1 cellular context compared by ENCODE assay signal in the genomic region with DNA sequence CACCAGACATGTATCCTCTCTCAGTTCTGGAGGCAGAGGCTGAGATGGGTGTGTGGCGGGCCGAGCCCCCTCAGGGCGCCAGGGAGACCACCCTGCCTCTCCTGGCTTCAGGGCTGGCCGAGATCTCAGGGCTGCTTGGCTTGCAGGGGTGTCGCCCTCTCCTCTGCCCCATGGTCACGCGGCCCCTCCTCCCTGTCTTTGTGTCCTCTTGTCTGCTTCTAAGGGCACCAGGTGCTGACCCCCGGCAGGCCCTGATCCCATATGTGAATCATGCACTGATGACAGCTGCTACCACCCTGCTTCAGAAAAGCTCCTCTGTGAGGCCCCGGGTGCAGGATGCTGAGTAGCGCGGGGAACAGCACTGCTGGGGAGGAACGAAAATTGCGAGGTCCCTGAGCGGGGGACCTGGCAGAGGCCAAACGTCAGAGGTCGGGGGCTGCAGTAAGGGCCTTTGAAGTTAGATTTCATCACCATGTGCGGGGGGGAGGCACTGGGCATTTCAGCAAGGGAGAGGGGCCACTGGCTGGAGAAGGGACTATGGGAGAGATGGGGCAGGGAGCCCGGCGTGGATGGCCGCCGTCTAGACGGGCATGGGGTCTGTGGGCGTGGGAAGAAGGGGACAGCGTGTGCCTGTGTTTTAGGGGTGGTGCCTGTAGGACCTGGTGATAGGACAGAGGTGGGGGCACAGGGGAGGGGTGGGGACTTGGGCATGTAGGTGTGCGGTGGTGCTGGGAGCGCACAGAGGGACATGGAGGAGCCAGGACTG.
TF ChIP-seq lines count a peak whose summit lies in the region.

No MANE protein-coding gene starts in this region.

TF ChIP-seq in neural cell, 6 proteins besides CTCF, POLR2A, EP300 and RAD21 (continued from another document):
- TF ChIP-seq, protein P1, sequence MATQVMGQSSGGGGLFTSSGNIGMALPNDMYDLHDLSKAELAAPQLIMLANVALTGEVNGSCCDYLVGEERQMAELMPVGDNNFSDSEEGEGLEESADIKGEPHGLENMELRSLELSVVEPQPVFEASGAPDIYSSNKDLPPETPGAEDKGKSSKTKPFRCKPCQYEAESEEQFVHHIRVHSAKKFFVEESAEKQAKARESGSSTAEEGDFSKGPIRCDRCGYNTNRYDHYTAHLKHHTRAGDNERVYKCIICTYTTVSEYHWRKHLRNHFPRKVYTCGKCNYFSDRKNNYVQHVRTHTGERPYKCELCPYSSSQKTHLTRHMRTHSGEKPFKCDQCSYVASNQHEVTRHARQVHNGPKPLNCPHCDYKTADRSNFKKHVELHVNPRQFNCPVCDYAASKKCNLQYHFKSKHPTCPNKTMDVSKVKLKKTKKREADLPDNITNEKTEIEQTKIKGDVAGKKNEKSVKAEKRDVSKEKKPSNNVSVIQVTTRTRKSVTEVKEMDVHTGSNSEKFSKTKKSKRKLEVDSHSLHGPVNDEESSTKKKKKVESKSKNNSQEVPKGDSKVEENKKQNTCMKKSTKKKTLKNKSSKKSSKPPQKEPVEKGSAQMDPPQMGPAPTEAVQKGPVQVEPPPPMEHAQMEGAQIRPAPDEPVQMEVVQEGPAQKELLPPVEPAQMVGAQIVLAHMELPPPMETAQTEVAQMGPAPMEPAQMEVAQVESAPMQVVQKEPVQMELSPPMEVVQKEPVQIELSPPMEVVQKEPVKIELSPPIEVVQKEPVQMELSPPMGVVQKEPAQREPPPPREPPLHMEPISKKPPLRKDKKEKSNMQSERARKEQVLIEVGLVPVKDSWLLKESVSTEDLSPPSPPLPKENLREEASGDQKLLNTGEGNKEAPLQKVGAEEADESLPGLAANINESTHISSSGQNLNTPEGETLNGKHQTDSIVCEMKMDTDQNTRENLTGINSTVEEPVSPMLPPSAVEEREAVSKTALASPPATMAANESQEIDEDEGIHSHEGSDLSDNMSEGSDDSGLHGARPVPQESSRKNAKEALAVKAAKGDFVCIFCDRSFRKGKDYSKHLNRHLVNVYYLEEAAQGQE (IDR thresholded peaks at IDR 0.05; ENCODE audit: borderline replicate concordance) = no peak
- TF ChIP-seq EZH2 (IDR thresholded peaks at IDR 0.05; ENCODE audit: borderline replicate concordance, insufficient read depth, low read length, poor library complexity, severe bottlenecking) = no peak
